Comparison of ENCODE assay signal across 8 cellular contexts in genomic region chr6:31546339-31546961, GRCh38. TPM values are rescaled to one million over a fixed set of nuclear protein-coding genes. Genes with fewer than 3 reads are reported as not detected.
DNase-seq lines count a peak whose midpoint lies in the region; ATAC-seq and TF ChIP-seq lines count a peak whose summit lies in the region.

TSS of gene ATP6V1G2 (minus strand) at chr6:31546608. CDS start at chr6:31546559, 49 bp downstream.

- peak within 1 kb of the TSS; percentile 93 for H2AFZ ChIP-seq in fibroblast of lung (ENCODE audit: low read length)

- H3K4me1 Mint-ChIP-seq in CD8-positive, alpha-beta T cell (ENCODE audit: low read depth) = peaks cover 47% of the 10 kb centered on the region
- H3K4me1 Mint-ChIP-seq in activated T-helper 1 cell treated with anti-CD3 and anti-CD28 coated beads, Interleukin-12 subunit alpha, Interleukin-12 subunit beta, Interleukin-2, Interleukin-4 antibody, amounts not matched to agents 30 ng/mL and 10 ng/mL and 1 ng/mL, durations not matched to agents 14 hours and 24 hours and 36 hours (ENCODE audit: low read depth) = peaks cover 32% of the 10 kb centered on the region
- peaks cover 22 to 59% (median 47%) of the 10 kb centered on the region in 7 donors for H3K4me1 Mint-ChIP-seq in naive thymus-derived CD4-positive, alpha-beta T cell
- peaks cover 37% of the 10 kb centered on the region for H3K4me1 Mint-ChIP-seq in stimulated activated memory B cell treated with anti-CD40 and anti-IgM and Interleukin-4, amounts not matched to agents 10 μg/mL and 1 μg/mL and 100 μg/mL, for 72 hours

- TF ChIP-seq CTCF in CD8-positive, alpha-beta T cell (IDR thresholded peaks at IDR 0.05) = peak; percentile 94
- peak; percentile 98 to 99 for TF ChIP-seq CTCF in fibroblast of lung (conservative IDR thresholded peaks at IDR 0.05 in 1 of 2, IDR thresholded peaks at IDR 0.05 in 1 of 2; ENCODE audit: low read depth in 1 of 2, low read length in 2 of 2)

- H3K9me3 ChIP-seq in CD8-positive, alpha-beta T cell (ENCODE audit: low read length) = no peaks in the 10 kb centered on the region
- no peaks in the 10 kb centered on the region for H3K9me3 ChIP-seq in fibroblast of lung (ENCODE audit: control insufficient read depth, insufficient read depth, low read depth, low read length)
- no peaks in the 10 kb centered on the region for H3K9me3 ChIP-seq in naive thymus-derived CD4-positive, alpha-beta T cell (ENCODE audit: control insufficient read depth in 2 of 3, low read length in 3 of 3)

- no peaks in the 10 kb centered on the region for H3K27me3 ChIP-seq in CD8-positive, alpha-beta T cell (ENCODE audit: insufficient read depth, low read length)
- H3K27me3 ChIP-seq in fibroblast of lung (ENCODE audit: control insufficient read depth, insufficient read depth, low read length) = no peaks in the 10 kb centered on the region
- H3K27me3 ChIP-seq in naive thymus-derived CD4-positive, alpha-beta T cell (ENCODE audit: control insufficient read depth in 2 of 2, insufficient read depth in 2 of 2, low read length in 2 of 2) = no peaks in the 10 kb centered on the region

- CTCF ChIA-PET in CD8-positive, alpha-beta T cell (lab: Charles Lee) = interaction anchor here (0.5 to 17.2 kb wide), 13 partner anchors 9 to 284 kb away, joined by 3 to 660 read pairs (median 4); partner anchors contain the start of genes HSPA1B, LST1, LTB and LY6G5C
- CTCF ChIA-PET in naive thymus-derived CD4-positive, alpha-beta T cell (lab: Charles Lee) = interaction anchor here (0.5 to 13.5 kb wide), 8 partner anchors 11 to 287 kb away, joined by 3 to 501 read pairs (median 4); partner anchors contain the start of genes LST1, LTB, NCR3 and TNF

- DNase-seq in CD8-positive, alpha-beta T cell = peak; percentile 66 to 87 (median 82)
- peak; percentile 93 for DNase-seq in LHCN-M2 (ENCODE audit: low read depth)
- DNase-seq in RPMI7951 (ENCODE audit: low read depth) = peak; percentile 88
- DNase-seq in activated T-helper 1 cell treated with anti-CD3 and anti-CD28 coated beads, Interleukin-12 subunit alpha, Interleukin-12 subunit beta, Interleukin-2, Interleukin-4 antibody, amounts not matched to agents 30 ng/mL and 10 ng/mL and 1 ng/mL, durations not matched to agents 14 hours and 24 hours and 36 hours (ENCODE audit: low spot score) = peak; percentile 87
- peak; percentile 88 to 97 for DNase-seq in fibroblast of lung (ENCODE audit: low read depth in 2 of 2)
- DNase-seq in naive thymus-derived CD4-positive, alpha-beta T cell = peak; percentile 68 to 88 (median 80)

- H3K4me2 ChIP-seq in fibroblast of lung (ENCODE audit: extremely low read depth, insufficient read depth, low read length) = peak within 1 kb of the TSS; percentile 87

- H3K4me3 Mint-ChIP-seq in CD8-positive, alpha-beta T cell = peak within 1 kb of the TSS; percentile 79
- peak within 1 kb of the TSS; percentile 87 for H3K4me3 Mint-ChIP-seq in activated T-helper 1 cell treated with anti-CD3 and anti-CD28 coated beads, Interleukin-12 subunit alpha, Interleukin-12 subunit beta, Interleukin-2, Interleukin-4 antibody, amounts not matched to agents 30 ng/mL and 10 ng/mL and 1 ng/mL, durations not matched to agents 14 hours and 24 hours and 36 hours
- peak within 1 kb of the TSS; percentile 81 to 97 (median 91) for H3K4me3 Mint-ChIP-seq in naive thymus-derived CD4-positive, alpha-beta T cell
- peak within 1 kb of the TSS; percentile 88 for H3K4me3 Mint-ChIP-seq in stimulated activated memory B cell treated with anti-CD40 and anti-IgM and Interleukin-4, amounts not matched to agents 10 μg/mL and 1 μg/mL and 100 μg/mL, for 72 hours

- H4K20me1 ChIP-seq in fibroblast of lung (ENCODE audit: control insufficient read depth, extremely low read depth, insufficient read depth, low read length) = no peaks in the 10 kb centered on the region

- H3K27ac Mint-ChIP-seq in CD8-positive, alpha-beta T cell = peak within 1 kb of the TSS; percentile 90
- H3K27ac Mint-ChIP-seq in activated T-helper 1 cell treated with anti-CD3 and anti-CD28 coated beads, Interleukin-12 subunit alpha, Interleukin-12 subunit beta, Interleukin-2, Interleukin-4 antibody, amounts not matched to agents 30 ng/mL and 10 ng/mL and 1 ng/mL, durations not matched to agents 14 hours and 24 hours and 36 hours = peak within 1 kb of the TSS; percentile 82
- peak within 1 kb of the TSS; percentile 78 to 98 (median 95) for H3K27ac Mint-ChIP-seq in naive thymus-derived CD4-positive, alpha-beta T cell
- peak within 1 kb of the TSS; percentile 66 for H3K27ac Mint-ChIP-seq in stimulated activated memory B cell treated with anti-CD40 and anti-IgM and Interleukin-4, amounts not matched to agents 10 μg/mL and 1 μg/mL and 100 μg/mL, for 72 hours

- intact Hi-C loops in CD8-positive, alpha-beta T cell (cut with DNase I, micrococcal nuclease) = loop anchor here (1.0 to 10.0 kb wide), 10 partner anchors 52 to 1482 kb away; partner anchors contain the start of genes CLIC1 (in 1 of the 2), EHMT2 (in 1 of the 2), NEU1 (in 1 of the 2) and POLR1H (in 1 of the 2)
- intact Hi-C loops in activated T-helper 1 cell treated with anti-CD3 and anti-CD28 coated beads, Interleukin-12 subunit alpha, Interleukin-12 subunit beta, Interleukin-2, Interleukin-4 antibody, amounts not matched to agents 30 ng/mL and 10 ng/mL and 1 ng/mL, durations not matched to agents 14 hours and 24 hours and 36 hours (cut with micrococcal nuclease) = loop anchor here (1.0 to 10.0 kb wide), 5 partner anchors 52 to 408 kb away; partner anchors contain the start of genes EHMT2, NELFE and SKIC2
- intact Hi-C loops in naive thymus-derived CD4-positive, alpha-beta T cell (cut with micrococcal nuclease) = loop anchor here (1.0 to 10.0 kb wide), 8 partner anchors 52 to 412 kb away; partner anchors contain the start of genes ABHD16A (in 1 of the 2), EHMT2 (in 1 of the 2), LY6G6F (in 1 of the 2) and NELFE (in 1 of the 2)

- H3K4me3 ChIP-seq in CD8-positive, alpha-beta T cell (ENCODE audit: low read depth, low read length) = peak within 1 kb of the TSS; percentile 53
- peak within 1 kb of the TSS; percentile 51 to 76 (median 67) for H3K4me3 ChIP-seq in fibroblast of lung (replicated peaks in 1 of 4; ENCODE audit: control extremely low read depth in 1 of 4, insufficient read depth in 1 of 4, low read depth in 3 of 4, low read length in 4 of 4)
- peak within 1 kb of the TSS; percentile 68 for H3K4me3 ChIP-seq in naive thymus-derived CD4-positive, alpha-beta T cell (ENCODE audit: low read length)

- ATAC-seq in CD8-positive, alpha-beta T cell = peak; percentile 60
- ATAC-seq in GM21529 (IDR thresholded peaks at IDR 0.05; ENCODE audit: unreplicated experiment) = peak; percentile 47
- ATAC-seq in naive thymus-derived CD4-positive, alpha-beta T cell = peak; percentile 73
- peak; percentile 79 for ATAC-seq in stimulated activated memory B cell treated with anti-CD40 and anti-IgM and Interleukin-4, amounts not matched to agents 10 μg/mL and 1 μg/mL and 100 μg/mL, for 72 hours

- no peak within 1 kb of the TSS for H3K9ac ChIP-seq in fibroblast of lung (ENCODE audit: insufficient read depth, low read length)

- H3K36me3 Mint-ChIP-seq in CD8-positive, alpha-beta T cell = peaks cover 13% of the 10 kb centered on the region
- peaks cover 7% of the 10 kb centered on the region for H3K36me3 Mint-ChIP-seq in activated T-helper 1 cell treated with anti-CD3 and anti-CD28 coated beads, Interleukin-12 subunit alpha, Interleukin-12 subunit beta, Interleukin-2, Interleukin-4 antibody, amounts not matched to agents 30 ng/mL and 10 ng/mL and 1 ng/mL, durations not matched to agents 14 hours and 24 hours and 36 hours (ENCODE audit: low read depth)
- H3K36me3 Mint-ChIP-seq in naive thymus-derived CD4-positive, alpha-beta T cell = peaks cover 0 to 3% (median 0%) of the 10 kb centered on the region in 5 donors
- H3K36me3 Mint-ChIP-seq in stimulated activated memory B cell treated with anti-CD40 and anti-IgM and Interleukin-4, amounts not matched to agents 10 μg/mL and 1 μg/mL and 100 μg/mL, for 72 hours = peaks cover 8% of the 10 kb centered on the region

- H3K27me3 Mint-ChIP-seq in CD8-positive, alpha-beta T cell (ENCODE audit: low read depth) = no peaks in the 10 kb centered on the region
- H3K27me3 Mint-ChIP-seq in activated T-helper 1 cell treated with anti-CD3 and anti-CD28 coated beads, Interleukin-12 subunit alpha, Interleukin-12 subunit beta, Interleukin-2, Interleukin-4 antibody, amounts not matched to agents 30 ng/mL and 10 ng/mL and 1 ng/mL, durations not matched to agents 14 hours and 24 hours and 36 hours (ENCODE audit: insufficient read depth) = peaks cover 3% of the 10 kb centered on the region
- H3K27me3 Mint-ChIP-seq in naive thymus-derived CD4-positive, alpha-beta T cell = no peaks in the 10 kb centered on the region
- no peaks in the 10 kb centered on the region for H3K27me3 Mint-ChIP-seq in stimulated activated memory B cell treated with anti-CD40 and anti-IgM and Interleukin-4, amounts not matched to agents 10 μg/mL and 1 μg/mL and 100 μg/mL, for 72 hours

- no peaks in the 10 kb centered on the region for H3K36me3 ChIP-seq in CD8-positive, alpha-beta T cell (ENCODE audit: insufficient read depth, low read length)
- no peaks in the 10 kb centered on the region for H3K36me3 ChIP-seq in fibroblast of lung (ENCODE audit: control insufficient read depth, insufficient read depth, low read length)
- no peaks in the 10 kb centered on the region for H3K36me3 ChIP-seq in naive thymus-derived CD4-positive, alpha-beta T cell (ENCODE audit: control insufficient read depth in 2 of 3, insufficient read depth in 3 of 3, low read length in 3 of 3)

- peaks cover 12% of the 10 kb centered on the region for H3K79me2 ChIP-seq in fibroblast of lung (ENCODE audit: control insufficient read depth, insufficient read depth, low read length)

- peak within 1 kb of the TSS; percentile 55 for H3K27ac ChIP-seq in CD8-positive, alpha-beta T cell (ENCODE audit: low read depth, low read length)
- H3K27ac ChIP-seq in fibroblast of lung (ENCODE audit: insufficient read depth, low read length) = peak within 1 kb of the TSS; percentile 87
- H3K27ac ChIP-seq in naive thymus-derived CD4-positive, alpha-beta T cell (ENCODE audit: low read depth, low read length) = peak within 1 kb of the TSS; percentile 89

- peaks cover 31% of the 10 kb centered on the region for H3K4me1 ChIP-seq in CD8-positive, alpha-beta T cell (ENCODE audit: insufficient read depth, low read length)
- peaks cover 6% of the 10 kb centered on the region for H3K4me1 ChIP-seq in fibroblast of lung (ENCODE audit: control insufficient read depth, extremely low read depth, insufficient read depth, low read length)
- peaks cover 23 to 31% of the 10 kb centered on the region in 2 donors for H3K4me1 ChIP-seq in naive thymus-derived CD4-positive, alpha-beta T cell (ENCODE audit: control insufficient read depth in 2 of 2, insufficient read depth in 2 of 2, low read length in 2 of 2)

- no peaks in the 10 kb centered on the region for H3K9me3 Mint-ChIP-seq in CD8-positive, alpha-beta T cell
- no peaks in the 10 kb centered on the region for H3K9me3 Mint-ChIP-seq in activated T-helper 1 cell treated with anti-CD3 and anti-CD28 coated beads, Interleukin-12 subunit alpha, Interleukin-12 subunit beta, Interleukin-2, Interleukin-4 antibody, amounts not matched to agents 30 ng/mL and 10 ng/mL and 1 ng/mL, durations not matched to agents 14 hours and 24 hours and 36 hours
- peaks cover 0 to 7% (median 0%) of the 10 kb centered on the region in 11 donors for H3K9me3 Mint-ChIP-seq in naive thymus-derived CD4-positive, alpha-beta T cell
- H3K9me3 Mint-ChIP-seq in stimulated activated memory B cell treated with anti-CD40 and anti-IgM and Interleukin-4, amounts not matched to agents 10 μg/mL and 1 μg/mL and 100 μg/mL, for 72 hours = no peaks in the 10 kb centered on the region

- POLR2A ChIA-PET in CD8-positive, alpha-beta T cell (lab: Charles Lee) = interaction anchor here (1.0 to 3.4 kb wide), 5 partner anchors 32 to 105 kb away, joined by 3 to 31 read pairs (median 7); partner anchors contain the start of gene NCR3
- POLR2A ChIA-PET in naive thymus-derived CD4-positive, alpha-beta T cell (lab: Charles Lee) = interaction anchor here (0.9 to 53.8 kb wide), 4 partner anchors 12 to 150 kb away, joined by 3 to 3078 read pairs (median 6); partner anchors contain the start of genes AIF1, LST1, LTA and LTB

RNA-seq across cellular contexts. Expression of gene ATP6V1G2, which starts in this region (rescaled TPM):
- 1 to 10 TPM; 1.3 to 3.0 TPM for total RNA-seq in CD8-positive, alpha-beta T cell
- 3.1 and 3.3 TPM in 2 replicates for total RNA-seq in LHCN-M2 (2014; rRNA removed)
- polyA plus RNA-seq in LHCN-M2 (2012) = 2.7 TPM
- total RNA-seq in RPMI7951 (2014; rRNA removed; shearing (Covaris generic)) = 2.3 and 2.6 TPM in 2 replicates
- total RNA-seq in activated T-helper 1 cell treated with anti-CD3 and anti-CD28 coated beads, Interleukin-12 subunit alpha, Interleukin-12 subunit beta, Interleukin-2, Interleukin-4 antibody, amounts not matched to agents 30 ng/mL and 10 ng/mL and 1 ng/mL, durations not matched to agents 14 hours and 24 hours and 36 hours = 1.2 and 1.4 TPM in 2 replicates
- total RNA-seq in fibroblast of lung = 4.1 and 11.2 TPM in 2 replicates
- 9.1 and 16.0 TPM in 2 replicates for polyA plus RNA-seq in fibroblast of lung
- 4.9 and 7.7 TPM in 2 replicates for polyA plus RNA-seq in fibroblast of lung (2012)
- 0.52 and 5.2 TPM in 2 replicates for polyA minus RNA-seq in fibroblast of lung (ENCODE audit: low replicate concordance)
- 1 to 10 TPM; 2.7 to 7.5 (median 4.8) TPM for total RNA-seq in naive thymus-derived CD4-positive, alpha-beta T cell
- 1 to 10 TPM in 1 of 2 donors, under 1 TPM in 1; 0.38 to 1.9 TPM for polyA plus RNA-seq in naive thymus-derived CD4-positive, alpha-beta T cell

Comparison
In these comparisons a context has a peak if more than half of its experiments do, and no peak if none do; other contexts are left out.
1. Peak in every context shown above with its lines: DNase-seq, ATAC-seq, H3K4me3 ChIP-seq and H3K27ac ChIP-seq.